Comparison of ENCODE assay signal across 15 cellular contexts in the genomic region with DNA sequence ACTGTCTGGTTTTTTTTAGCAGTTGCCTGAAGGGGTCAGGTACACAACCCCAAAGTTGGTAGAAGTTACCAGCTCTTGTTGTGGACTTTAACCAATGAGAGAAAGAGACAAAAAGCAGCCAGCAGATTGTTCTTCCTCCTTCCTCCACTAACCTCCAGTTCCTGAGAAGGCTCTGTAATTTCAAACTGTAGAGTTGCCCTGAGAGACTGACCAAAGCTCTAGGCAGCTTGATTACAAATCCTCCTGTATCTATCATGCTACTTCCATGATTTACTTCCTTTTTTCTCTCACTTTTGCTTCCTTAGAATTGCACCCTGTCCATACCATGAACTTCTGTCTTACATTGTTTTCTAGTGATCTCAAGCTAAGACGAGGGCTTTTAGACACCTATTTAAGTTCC.
"Had no signal": no experiment of that assay in that cellular context is flagged by ENCODE, and none has a peak within 500 bp of the region (broad histone marks: within the 10 kb centered on the region; RNA-seq: fewer than 3 reads in every experiment).

No MANE protein-coding gene starts in this region.

- FAIRE-seq: keratinocyte, TTC549 had no signal

- DNase-seq: activated CD4-positive, alpha-beta T cell treated with anti-CD3 and anti-CD28 coated beads, Interleukin-2, amount 50 U/mL, for 48 hours; activated naive CD4-positive, alpha-beta T cell treated with anti-CD3 and anti-CD28 coated beads for 36 hours; body of pancreas; caudate nucleus; endodermal cell; foreskin fibroblast; nucleus accumbens; posterior cingulate gyrus; stimulated activated CD8-positive, alpha-beta memory T cell treated with anti-CD3 and anti-CD28 coated beads, Interleukin-4, amount 100 ng/mL, for 48 hours; stimulated activated naive CD4-positive, alpha-beta T cell; thyroid gland had no signal

- H3K27ac ChIP-seq: body of pancreas, epithelial cell of prostate, hepatocyte, thyroid gland had no signal

- H3K4me3 ChIP-seq: body of pancreas, hepatocyte, thyroid gland had no signal

- H3K9me3 ChIP-seq: body of pancreas, thyroid gland had no signal

- H3K4me1 ChIP-seq: body of pancreas, thyroid gland had no signal

- H3K27me3 ChIP-seq: body of pancreas, hepatocyte, thyroid gland had no signal
